In genomic region chr5:142025637-142026036, GRCh38 we compare ENCODE assay signal across 2 cellular contexts.
TF ChIP-seq lines count a peak whose summit lies in the region.

No MANE protein-coding gene starts in this region.

TF ChIP-seq in SK-N-SH, 30 proteins besides CTCF, POLR2A, EP300 and RAD21 (continued from another document):
- TF ChIP-seq ZBTB33 (IDR thresholded peaks at IDR 0.05; ENCODE audit: borderline replicate concordance, low read depth) (no peak), TAF1 (IDR thresholded peaks at IDR 0.05; ENCODE audit: borderline replicate concordance, low read depth, low read length) (no peak), TEAD4 (IDR thresholded peaks at IDR 0.05; ENCODE audit: borderline replicate concordance, insufficient read depth) (no peak), POLR2AphosphoS5 (IDR thresholded peaks at IDR 0.05; ENCODE audit: low read depth, low read length) (no peak), YY1 (IDR thresholded peaks at IDR 0.05; ENCODE audit: low read depth) (no peak), MXI1 (IDR thresholded peaks at IDR 0.05; ENCODE audit: low read depth, low read length) (no peak), FOXJ3 (CRISPR knock-in tag; IDR thresholded peaks at IDR 0.05) (no peak), TCF12 (IDR thresholded peaks at IDR 0.05) (no peak), CHD2 (IDR thresholded peaks at IDR 0.05; ENCODE audit: low read length, partially characterized antibody) (no peak)
- TF ChIP-seq, protein P1, sequence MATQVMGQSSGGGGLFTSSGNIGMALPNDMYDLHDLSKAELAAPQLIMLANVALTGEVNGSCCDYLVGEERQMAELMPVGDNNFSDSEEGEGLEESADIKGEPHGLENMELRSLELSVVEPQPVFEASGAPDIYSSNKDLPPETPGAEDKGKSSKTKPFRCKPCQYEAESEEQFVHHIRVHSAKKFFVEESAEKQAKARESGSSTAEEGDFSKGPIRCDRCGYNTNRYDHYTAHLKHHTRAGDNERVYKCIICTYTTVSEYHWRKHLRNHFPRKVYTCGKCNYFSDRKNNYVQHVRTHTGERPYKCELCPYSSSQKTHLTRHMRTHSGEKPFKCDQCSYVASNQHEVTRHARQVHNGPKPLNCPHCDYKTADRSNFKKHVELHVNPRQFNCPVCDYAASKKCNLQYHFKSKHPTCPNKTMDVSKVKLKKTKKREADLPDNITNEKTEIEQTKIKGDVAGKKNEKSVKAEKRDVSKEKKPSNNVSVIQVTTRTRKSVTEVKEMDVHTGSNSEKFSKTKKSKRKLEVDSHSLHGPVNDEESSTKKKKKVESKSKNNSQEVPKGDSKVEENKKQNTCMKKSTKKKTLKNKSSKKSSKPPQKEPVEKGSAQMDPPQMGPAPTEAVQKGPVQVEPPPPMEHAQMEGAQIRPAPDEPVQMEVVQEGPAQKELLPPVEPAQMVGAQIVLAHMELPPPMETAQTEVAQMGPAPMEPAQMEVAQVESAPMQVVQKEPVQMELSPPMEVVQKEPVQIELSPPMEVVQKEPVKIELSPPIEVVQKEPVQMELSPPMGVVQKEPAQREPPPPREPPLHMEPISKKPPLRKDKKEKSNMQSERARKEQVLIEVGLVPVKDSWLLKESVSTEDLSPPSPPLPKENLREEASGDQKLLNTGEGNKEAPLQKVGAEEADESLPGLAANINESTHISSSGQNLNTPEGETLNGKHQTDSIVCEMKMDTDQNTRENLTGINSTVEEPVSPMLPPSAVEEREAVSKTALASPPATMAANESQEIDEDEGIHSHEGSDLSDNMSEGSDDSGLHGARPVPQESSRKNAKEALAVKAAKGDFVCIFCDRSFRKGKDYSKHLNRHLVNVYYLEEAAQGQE (IDR thresholded peaks at IDR 0.05; ENCODE audit: low read depth, low read length): no peak
- TF ChIP-seq, protein P2, sequence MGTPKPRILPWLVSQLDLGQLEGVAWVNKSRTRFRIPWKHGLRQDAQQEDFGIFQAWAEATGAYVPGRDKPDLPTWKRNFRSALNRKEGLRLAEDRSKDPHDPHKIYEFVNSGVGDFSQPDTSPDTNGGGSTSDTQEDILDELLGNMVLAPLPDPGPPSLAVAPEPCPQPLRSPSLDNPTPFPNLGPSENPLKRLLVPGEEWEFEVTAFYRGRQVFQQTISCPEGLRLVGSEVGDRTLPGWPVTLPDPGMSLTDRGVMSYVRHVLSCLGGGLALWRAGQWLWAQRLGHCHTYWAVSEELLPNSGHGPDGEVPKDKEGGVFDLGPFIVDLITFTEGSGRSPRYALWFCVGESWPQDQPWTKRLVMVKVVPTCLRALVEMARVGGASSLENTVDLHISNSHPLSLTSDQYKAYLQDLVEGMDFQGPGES (IDR thresholded peaks at IDR 0.05; ENCODE audit: low read depth, low read length): no peak

TF ChIP-seq in SK-N-SH treated with all-trans-retinoic acid at 6 μM for 48 hours, 23 proteins besides CTCF, POLR2A, EP300 and RAD21 (continued from another document):
- TF ChIP-seq, protein P3, sequence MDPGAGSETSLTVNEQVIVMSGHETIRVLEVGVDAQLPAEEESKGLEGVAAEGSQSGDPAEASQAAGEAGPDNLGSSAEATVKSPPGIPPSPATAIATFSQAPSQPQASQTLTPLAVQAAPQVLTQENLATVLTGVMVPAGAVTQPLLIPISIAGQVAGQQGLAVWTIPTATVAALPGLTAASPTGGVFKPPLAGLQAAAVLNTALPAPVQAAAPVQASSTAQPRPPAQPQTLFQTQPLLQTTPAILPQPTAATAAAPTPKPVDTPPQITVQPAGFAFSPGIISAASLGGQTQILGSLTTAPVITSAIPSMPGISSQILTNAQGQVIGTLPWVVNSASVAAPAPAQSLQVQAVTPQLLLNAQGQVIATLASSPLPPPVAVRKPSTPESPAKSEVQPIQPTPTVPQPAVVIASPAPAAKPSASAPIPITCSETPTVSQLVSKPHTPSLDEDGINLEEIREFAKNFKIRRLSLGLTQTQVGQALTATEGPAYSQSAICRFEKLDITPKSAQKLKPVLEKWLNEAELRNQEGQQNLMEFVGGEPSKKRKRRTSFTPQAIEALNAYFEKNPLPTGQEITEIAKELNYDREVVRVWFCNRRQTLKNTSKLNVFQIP (CRISPR knock-in tag; IDR thresholded peaks at IDR 0.05; ENCODE audit: borderline replicate concordance, low read depth): no peak
- no peak for TF ChIP-seq BACH2 (CRISPR knock-in tag; IDR thresholded peaks at IDR 0.05; ENCODE audit: borderline replicate concordance)
- TF ChIP-seq ZFP30 (CRISPR knock-in tag; IDR thresholded peaks at IDR 0.05): no peak
- TF ChIP-seq, protein P4, sequence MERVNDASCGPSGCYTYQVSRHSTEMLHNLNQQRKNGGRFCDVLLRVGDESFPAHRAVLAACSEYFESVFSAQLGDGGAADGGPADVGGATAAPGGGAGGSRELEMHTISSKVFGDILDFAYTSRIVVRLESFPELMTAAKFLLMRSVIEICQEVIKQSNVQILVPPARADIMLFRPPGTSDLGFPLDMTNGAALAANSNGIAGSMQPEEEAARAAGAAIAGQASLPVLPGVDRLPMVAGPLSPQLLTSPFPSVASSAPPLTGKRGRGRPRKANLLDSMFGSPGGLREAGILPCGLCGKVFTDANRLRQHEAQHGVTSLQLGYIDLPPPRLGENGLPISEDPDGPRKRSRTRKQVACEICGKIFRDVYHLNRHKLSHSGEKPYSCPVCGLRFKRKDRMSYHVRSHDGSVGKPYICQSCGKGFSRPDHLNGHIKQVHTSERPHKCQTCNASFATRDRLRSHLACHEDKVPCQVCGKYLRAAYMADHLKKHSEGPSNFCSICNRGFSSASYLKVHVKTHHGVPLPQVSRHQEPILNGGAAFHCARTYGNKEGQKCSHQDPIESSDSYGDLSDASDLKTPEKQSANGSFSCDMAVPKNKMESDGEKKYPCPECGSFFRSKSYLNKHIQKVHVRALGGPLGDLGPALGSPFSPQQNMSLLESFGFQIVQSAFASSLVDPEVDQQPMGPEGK (CRISPR knock-in tag; IDR thresholded peaks at IDR 0.05; ENCODE audit: borderline replicate concordance): no peak
- TF ChIP-seq ZC3H10 (CRISPR knock-in tag; IDR thresholded peaks at IDR 0.05): no peak
- TF ChIP-seq PPARA (CRISPR knock-in tag; IDR thresholded peaks at IDR 0.05; ENCODE audit: borderline replicate concordance): no peak
- TF ChIP-seq ZNF70 (CRISPR knock-in tag; IDR thresholded peaks at IDR 0.05): no peak
- no peak for TF ChIP-seq SNAI2 (CRISPR knock-in tag; IDR thresholded peaks at IDR 0.05)
- TF ChIP-seq GLIS3 (CRISPR knock-in tag; IDR thresholded peaks at IDR 0.05): no peak
- TF ChIP-seq ZFP3 (CRISPR knock-in tag; IDR thresholded peaks at IDR 0.05): no peak
- TF ChIP-seq TSHZ2 (CRISPR knock-in tag; IDR thresholded peaks at IDR 0.05): no peak
- no peak for TF ChIP-seq ISL1 (CRISPR knock-in tag; IDR thresholded peaks at IDR 0.05)
- TF ChIP-seq RARB (CRISPR knock-in tag; IDR thresholded peaks at IDR 0.05): no peak
- no peak for TF ChIP-seq CSRNP3 (CRISPR knock-in tag; IDR thresholded peaks at IDR 0.05)
